Comparison of ENCODE assay signal across 11 cellular contexts in genomic region chr5:81849769-81850367, GRCh38.
DNase-seq lines count a peak whose midpoint lies in the region; ATAC-seq and TF ChIP-seq lines count a peak whose summit lies in the region.
"Had no signal": no experiment of that assay in that cellular context is flagged by ENCODE, and none has a peak within 500 bp of the region (broad histone marks: within the 10 kb centered on the region; RNA-seq: fewer than 3 reads in every experiment).

No MANE protein-coding gene starts in this region.

- DNase-seq in A673 (ENCODE audit: low spot score) (peak; percentile 66), HCT116 (ENCODE audit: low read depth, low spot score) (no peak), foreskin keratinocyte (no peak), NCI-H1092 treated with DMSO at 0.1 percent for 48 hours (lab: John Stamatoyannopoulos, UW) (no peak), NCI-H1694 treated with DMSO at 0.1 percent for 48 hours (lab: John Stamatoyannopoulos, UW) (no peak)
- no peak for DNase-seq in activated naive CD4-positive, alpha-beta T cell treated with anti-CD3 and anti-CD28 coated beads, Interleukin-2, amount 50 U/mL, for 72 hours (ENCODE audit: low spot score in 2 of 2)
- DNase-seq: DMS53, KG1 had no signal

- H3K36me3 Mint-ChIP-seq in dendritic cell treated with granulocyte-macrophage colony-stimulating factor and Interleukin-4, amounts not matched to agents 40 ng/mL and 50 ng/mL, for 4 days (ENCODE audit: low read depth): peaks cover 7% of the 10 kb centered on the region
- no peaks in the 10 kb centered on the region for H3K36me3 Mint-ChIP-seq in activated naive CD4-positive, alpha-beta T cell treated with anti-CD3 and anti-CD28 coated beads, Interleukin-2, amount 50 U/mL, for 72 hours

- BruUV-seq in A673 (replicated peaks; lab: Mats Ljungman, UMichigan) (no TSS peak), HCT116 (replicated peaks; lab: Mats Ljungman, UMichigan) (no TSS peak)

- no peaks in the 10 kb centered on the region for H4K20me1 ChIP-seq in HCT116 (ENCODE audit: insufficient read depth)

- H3K4me3 ChIP-seq in A673 (ENCODE audit: low read depth, low read length, poor library complexity, severe bottlenecking) (no peak overlapping the region), HCT116 (replicated peaks in 1 of 2; ENCODE audit: low read depth in 1 of 2, low read length in 2 of 2) (no peak overlapping the region), neutrophil (ENCODE audit: low read depth in 1 of 2, low read length in 1 of 2) (no peak overlapping the region)

- TF ChIP-seq POLR2A in HCT116 (IDR thresholded peaks at IDR 0.05; ENCODE audit: borderline replicate concordance, extremely low read depth, insufficient read depth, insufficient read length): no peak

- H3K4me1 ChIP-seq in A673 (ENCODE audit: insufficient read depth, low read length, poor library complexity, severe bottlenecking) (peaks cover 62% of the 10 kb centered on the region), HCT116 (ENCODE audit: control insufficient read depth in 1 of 2, insufficient read depth in 2 of 2, low read length in 2 of 2) (peaks cover 36 to 48% of the 10 kb centered on the region in 2 experiments), neutrophil (ENCODE audit: control insufficient read depth in 1 of 2, insufficient read depth in 1 of 2, low read depth in 1 of 2, low read length in 1 of 2) (peaks cover 28 to 33% of the 10 kb centered on the region in 2 experiments), foreskin keratinocyte (peaks cover 6% of the 10 kb centered on the region)

- no peaks in the 10 kb centered on the region for H3K27me3 Mint-ChIP-seq in dendritic cell treated with granulocyte-macrophage colony-stimulating factor and Interleukin-4, amounts not matched to agents 40 ng/mL and 50 ng/mL, for 4 days

- RAD21 ChIA-PET in HCT116 (lab: Charles Lee; ENCODE audit: low non-redundant PET in 1 of 2, low total read pairs in 2 of 2, uncharacterized antibody in 2 of 2, unreplicated experiment in 2 of 2): interaction anchor here (0.6 to 3.3 kb wide), 4 partner anchors 62 to 103 kb away, joined by 3 to 35 read pairs (median 17); partner anchors contain the start of gene SSBP2 (in 2 of the 2)

- H3K27ac Mint-ChIP-seq in dendritic cell treated with granulocyte-macrophage colony-stimulating factor and Interleukin-4, amounts not matched to agents 40 ng/mL and 50 ng/mL, for 4 days: peak overlapping the region; percentile 96
- H3K27ac Mint-ChIP-seq in activated naive CD4-positive, alpha-beta T cell treated with anti-CD3 and anti-CD28 coated beads, Interleukin-2, amount 50 U/mL, for 72 hours: peak overlapping the region in 1 of 2 donors; percentile 78

- intact Hi-C loops in A673 (cut with micrococcal nuclease; ENCODE audit: unreplicated experiment) (loop anchor here (2.0 to 5.0 kb wide), 3 partner anchors 122 to 377 kb away; partner anchors contain the start of gene ATG10), HCT116 (cut with micrococcal nuclease) (loop anchor here (5.0 kb wide), 1 partner anchor 423 kb away; no protein-coding TSS in a partner anchor)
- intact Hi-C loops in dendritic cell treated with granulocyte-macrophage colony-stimulating factor and Interleukin-4, amounts not matched to agents 40 ng/mL and 50 ng/mL, for 4 days (cut with micrococcal nuclease): loop anchor here (5.0 to 10.0 kb wide), 4 partner anchors 315 to 423 kb away; no protein-coding TSS in a partner anchor

- TF ChIP-seq RAD21 in HCT116 (IDR thresholded peaks at IDR 0.05; ENCODE audit: low read depth): no peak

- no peaks in the 10 kb centered on the region for H3K79me2 ChIP-seq in HCT116 (ENCODE audit: insufficient read depth, low read length)

- ATAC-seq in HCT116 (no peak), foreskin keratinocyte (no peak)
- ATAC-seq in activated naive CD4-positive, alpha-beta T cell treated with anti-CD3 and anti-CD28 coated beads, Interleukin-2, amount 50 U/mL, for 72 hours: no peak
- ATAC-seq: sciatic nerve had no signal

- H3K9me2 ChIP-seq in HCT116 (ENCODE audit: insufficient read depth): no peaks in the 10 kb centered on the region

- H3K27me3 ChIP-seq in A673 (replicated peaks; ENCODE audit: insufficient read depth, low read depth, low read length, poor library complexity) (no peaks in the 10 kb centered on the region), HCT116 (ENCODE audit: insufficient read depth, low read length) (no peaks in the 10 kb centered on the region), neutrophil (no peaks in the 10 kb centered on the region), foreskin keratinocyte (no peaks in the 10 kb centered on the region)

- POLR2A ChIA-PET in A673 (lab: Charles Lee; ENCODE audit: low non-redundant PET): interaction anchor here (0.7 kb wide), 1 partner anchor 99 kb away, joined by 3 read pairs; the partner anchor contains the start of gene SSBP2
- POLR2A ChIA-PET in HCT116 (lab: Charles Lee): interaction anchor here (1.3 kb wide), 1 partner anchor 98 kb away, joined by 10 read pairs; the partner anchor contains the start of gene SSBP2

- no peak overlapping the region for H3K4me3 Mint-ChIP-seq in dendritic cell treated with granulocyte-macrophage colony-stimulating factor and Interleukin-4, amounts not matched to agents 40 ng/mL and 50 ng/mL, for 4 days

- H3K4me2 ChIP-seq in HCT116 (ENCODE audit: low read length): peak overlapping the region; percentile 88; the same call in 1 of the 2 replicates

- CTCF ChIA-PET in A673 (lab: Charles Lee): interaction anchor here (2.5 kb wide), 1 partner anchor 99 kb away, joined by 29 read pairs; the partner anchor contains the start of gene SSBP2
- CTCF ChIA-PET in HCT116 (lab: Charles Lee): interaction anchor here (2.1 kb wide), 1 partner anchor 12 kb away, joined by 8 read pairs; no protein-coding TSS in a partner anchor

- H2AFZ ChIP-seq in HCT116 (ENCODE audit: low read depth, low read length, poor library complexity, severe bottlenecking): no peak overlapping the region

- H3K4me1 Mint-ChIP-seq in dendritic cell treated with granulocyte-macrophage colony-stimulating factor and Interleukin-4, amounts not matched to agents 40 ng/mL and 50 ng/mL, for 4 days (ENCODE audit: low read depth): peaks cover 54% of the 10 kb centered on the region

- no peak overlapping the region for H3K9ac ChIP-seq in HCT116 (ENCODE audit: low read length)

- H3K9me3 Mint-ChIP-seq in dendritic cell treated with granulocyte-macrophage colony-stimulating factor and Interleukin-4, amounts not matched to agents 40 ng/mL and 50 ng/mL, for 4 days: no peaks in the 10 kb centered on the region
- no peaks in the 10 kb centered on the region for H3K9me3 Mint-ChIP-seq in activated naive CD4-positive, alpha-beta T cell treated with anti-CD3 and anti-CD28 coated beads, Interleukin-2, amount 50 U/mL, for 72 hours

- H3K27ac ChIP-seq in A673 (ENCODE audit: low read depth, low read length, poor library complexity, severe bottlenecking): peak overlapping the region; percentile 98
- no peak overlapping the region for H3K27ac ChIP-seq in HCT116 (ENCODE audit: low read depth, low read length)
- H3K27ac ChIP-seq in neutrophil: peak overlapping the region; percentile 79
- no peak overlapping the region for H3K27ac ChIP-seq in foreskin keratinocyte

- TF ChIP-seq CTCF in A673 (conservative IDR thresholded peaks at IDR 0.05; ENCODE audit: low read depth, low read length): no peak
- no peak for TF ChIP-seq CTCF in HCT116 (IDR thresholded peaks at IDR 0.05 in 2 of 3, conservative IDR thresholded peaks at IDR 0.05 in 1 of 3; ENCODE audit: borderline replicate concordance in 1 of 3, insufficient read depth in 1 of 3, low read depth in 2 of 3, low read length in 2 of 3)
- TF ChIP-seq CTCF in neutrophil (IDR thresholded peaks at IDR 0.05): no peak
- TF ChIP-seq CTCF in foreskin keratinocyte (conservative IDR thresholded peaks at IDR 0.05): no peak

- H3K36me3 ChIP-seq in A673 (ENCODE audit: insufficient read depth, low read length, poor library complexity, severe bottlenecking) (no peaks in the 10 kb centered on the region), HCT116 (ENCODE audit: control insufficient read depth in 1 of 2, insufficient read depth in 2 of 2, low read length in 2 of 2) (no peaks in the 10 kb centered on the region), neutrophil (no peaks in the 10 kb centered on the region)

- H3K9me3 ChIP-seq in A673 (ENCODE audit: low read depth, low read length, poor library complexity, severe bottlenecking): no peaks in the 10 kb centered on the region
- H3K9me3 ChIP-seq in HCT116 (ENCODE audit: control insufficient read depth in 1 of 2, insufficient read depth in 1 of 2, low read depth in 1 of 2, low read length in 2 of 2): no peaks in the 10 kb centered on the region
- no peaks in the 10 kb centered on the region for H3K9me3 ChIP-seq in neutrophil

TF ChIP-seq in HCT116, 20 proteins besides CTCF, POLR2A, EP300 and RAD21 (continues in another document):
- TF ChIP-seq REST (IDR thresholded peaks at IDR 0.05; ENCODE audit: low read depth): no peak
- no peak for TF ChIP-seq ZFX (IDR thresholded peaks at IDR 0.05)
- TF ChIP-seq ZNF274 (IDR thresholded peaks at IDR 0.05; ENCODE audit: low read depth, low read length): no peak
- TF ChIP-seq FOSL1 (IDR thresholded peaks at IDR 0.05; ENCODE audit: low read depth): no peak
- TF ChIP-seq EZH2 (IDR thresholded peaks at IDR 0.05): no peak
- no peak for TF ChIP-seq EGR1 (IDR thresholded peaks at IDR 0.05; ENCODE audit: low read depth)
- TF ChIP-seq JUND (IDR thresholded peaks at IDR 0.05): no peak

Comparison
In these comparisons a context has a peak if more than half of its experiments do, and no peak if none do; other contexts are left out.
1. H3K27ac ChIP-seq: peak in A673 (single experiment) and neutrophil (single experiment); none in HCT116 (single experiment) and foreskin keratinocyte (single experiment).